12 cellular contexts compared by ENCODE assay signal in the genomic region with DNA sequence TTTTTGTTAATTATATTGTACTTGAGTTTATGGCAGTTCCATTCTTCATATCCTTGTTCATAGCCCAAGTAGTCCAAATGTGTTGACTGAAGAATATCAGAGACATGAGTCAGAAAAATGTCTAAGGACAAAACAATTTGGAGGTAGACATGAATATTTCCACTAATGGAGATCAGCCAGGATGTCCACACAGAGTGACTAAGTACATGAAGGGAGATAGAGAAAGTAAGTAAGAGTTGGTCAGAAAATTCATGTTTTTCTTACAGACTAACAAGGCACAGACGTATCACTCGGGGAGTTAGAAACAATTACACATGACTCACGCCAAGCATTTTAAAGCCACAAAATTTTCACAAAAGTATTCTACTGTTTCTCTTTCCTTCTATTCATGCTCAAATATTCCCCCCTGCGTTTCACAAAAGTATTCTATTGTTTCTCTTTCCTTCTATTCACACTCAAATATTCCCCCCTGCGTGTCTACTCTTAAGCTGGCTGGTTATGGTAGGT.
A peak's percentile ranks its signal among the peaks of the same experiment; 100 is the strongest.
DNase-seq lines count a peak whose midpoint lies in the region; ATAC-seq and TF ChIP-seq lines count a peak whose summit lies in the region.
"Had no signal": no experiment of that assay in that cellular context is flagged by ENCODE, and none has a peak within 500 bp of the region (broad histone marks: within the 10 kb centered on the region; RNA-seq: fewer than 3 reads in every experiment).

No MANE protein-coding gene starts in this region.

- H3K4me3 ChIP-seq in AG10803 (ENCODE audit: low read length) (peak overlapping the region; percentile 35), ectodermal cell (ENCODE audit: insufficient read depth, low read depth, low read length) (no peak overlapping the region)
- H3K4me3 ChIP-seq: mucosa of descending colon had no signal

- no peaks in the 10 kb centered on the region for H3K27me3 ChIP-seq in ectodermal cell (ENCODE audit: control insufficient read depth, insufficient read depth, low read length, poor library complexity, severe bottlenecking)

- H3K4me1 ChIP-seq in ectodermal cell (ENCODE audit: control insufficient read depth, insufficient read depth, low read length): no peaks in the 10 kb centered on the region

- ATAC-seq in HG02938 (IDR thresholded peaks at IDR 0.05; ENCODE audit: unreplicated experiment) (no peak), GM18511 (IDR thresholded peaks at IDR 0.05; ENCODE audit: unreplicated experiment) (no peak)
- ATAC-seq: mucosa of descending colon had no signal

- DNase-seq in AG10803 (ENCODE audit: low read depth) (peak; percentile 99), NCI-H226 (peak; percentile 97), myocyte (ENCODE audit: low read depth) (peak; percentile 80), HEK293T (ENCODE audit: extremely low spot score) (no peak), SIG-M5 treated with dmso at 0.1 percent for 504 hours (lab: John Stamatoyannopoulos, UW; ENCODE audit: unreplicated experiment) (no peak)
- DNase-seq: COR-L47, mucosa of descending colon, NCI-H1417 treated with DMSO at 0.1 percent for 48 hours, SHP77 treated with DMSO at 0.1 percent for 48 hours had no signal

- WGBS in ectodermal cell, 2 experiments: 69 to 74% methylated on average over 4 to 5 of the region's 5 CpGs

- H3K36me3 ChIP-seq in ectodermal cell (ENCODE audit: control insufficient read depth, insufficient read depth, low read length): no peaks in the 10 kb centered on the region

- POLR2A ChIA-PET in HEK293T (lab: Yijun Ruan, JAX): no interaction called here

- peak overlapping the region; percentile 36 for H3K27ac ChIP-seq in ectodermal cell (ENCODE audit: insufficient read depth, low read depth, low read length, poor library complexity, severe bottlenecking)

- no peak for TF ChIP-seq CTCF in AG10803 (conservative IDR thresholded peaks at IDR 0.05; ENCODE audit: low read length)

- CTCF ChIA-PET in HEK293T (lab: Yijun Ruan, JAX): no interaction called here

- no peaks in the 10 kb centered on the region for H3K9me3 ChIP-seq in ectodermal cell (ENCODE audit: control insufficient read depth, low read length)
- H3K9me3 ChIP-seq: mucosa of descending colon had no signal

TF ChIP-seq in HEK293T, 16 proteins besides CTCF, POLR2A, EP300 and RAD21:
- TF ChIP-seq ELF4 (IDR thresholded peaks at IDR 0.05): no peak
- no peak for TF ChIP-seq SP1 (IDR thresholded peaks at IDR 0.05)
- TF ChIP-seq FOXA1 (IDR thresholded peaks at IDR 0.05): no peak
- TF ChIP-seq TARDBP (IDR thresholded peaks at IDR 0.05): no peak
- TF ChIP-seq FOXM1 (IDR thresholded peaks at IDR 0.05; ENCODE audit: borderline replicate concordance): no peak
- TF ChIP-seq LEF1 (IDR thresholded peaks at IDR 0.05; ENCODE audit: borderline replicate concordance): no peak
- no peak for TF ChIP-seq FOXK2 (IDR thresholded peaks at IDR 0.05)
- no peak for TF ChIP-seq BHLHE40 (IDR thresholded peaks at IDR 0.05; ENCODE audit: borderline replicate concordance)
- no peak for TF ChIP-seq HDGF (IDR thresholded peaks at IDR 0.05; ENCODE audit: borderline replicate concordance)
- TF ChIP-seq SUZ12 (IDR thresholded peaks at IDR 0.05): no peak
- TF ChIP-seq ARNT (IDR thresholded peaks at IDR 0.05): no peak
- no peak for TF ChIP-seq CTBP1 (IDR thresholded peaks at IDR 0.05; ENCODE audit: borderline replicate concordance)
- no peak for TF ChIP-seq ZNF384 (IDR thresholded peaks at IDR 0.05)
- TF ChIP-seq L3MBTL2 (conservative IDR thresholded peaks at IDR 0.05): no peak
- TF ChIP-seq, protein P1, sequence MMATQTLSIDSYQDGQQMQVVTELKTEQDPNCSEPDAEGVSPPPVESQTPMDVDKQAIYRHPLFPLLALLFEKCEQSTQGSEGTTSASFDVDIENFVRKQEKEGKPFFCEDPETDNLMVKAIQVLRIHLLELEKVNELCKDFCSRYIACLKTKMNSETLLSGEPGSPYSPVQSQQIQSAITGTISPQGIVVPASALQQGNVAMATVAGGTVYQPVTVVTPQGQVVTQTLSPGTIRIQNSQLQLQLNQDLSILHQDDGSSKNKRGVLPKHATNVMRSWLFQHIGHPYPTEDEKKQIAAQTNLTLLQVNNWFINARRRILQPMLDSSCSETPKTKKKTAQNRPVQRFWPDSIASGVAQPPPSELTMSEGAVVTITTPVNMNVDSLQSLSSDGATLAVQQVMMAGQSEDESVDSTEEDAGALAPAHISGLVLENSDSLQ (IDR thresholded peaks at IDR 0.05): no peak
- no peak for TF ChIP-seq NFRKB (IDR thresholded peaks at IDR 0.05)

Comparison
In these comparisons a context has a peak if more than half of its experiments do, and no peak if none do; other contexts are left out.
1. DNase-seq: peak in AG10803 (single experiment), NCI-H226 (single experiment) and myocyte (single experiment); none in HEK293T (single experiment) and SIG-M5 treated with dmso at 0.1 percent for 504 hours (single experiment).